In the genomic region with DNA sequence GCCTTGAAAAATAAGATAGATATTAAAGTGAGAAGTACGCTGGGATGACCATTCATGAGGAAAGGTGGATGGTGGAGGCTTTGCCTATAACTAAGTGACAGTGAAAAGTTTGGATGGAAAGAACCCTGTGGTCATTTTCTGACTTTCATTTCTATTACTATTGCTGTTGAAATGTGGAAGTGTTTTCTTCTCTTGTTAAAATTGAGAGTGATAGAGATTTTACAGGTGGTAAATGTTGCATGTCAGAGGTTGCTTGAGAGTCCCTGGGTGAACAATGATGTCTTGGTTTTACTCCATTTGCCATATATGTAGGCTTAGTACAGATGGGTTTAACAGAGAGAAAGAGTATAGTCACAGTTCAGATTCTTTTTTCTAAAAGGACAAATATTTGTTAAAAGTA, we compare ENCODE assay signal across 16 cellular contexts. TPM values are rescaled to one million over a fixed set of nuclear protein-coding genes. Genes with fewer than 3 reads are reported as not detected.
DNase-seq lines count a peak whose midpoint lies in the region; ATAC-seq and TF ChIP-seq lines count a peak whose summit lies in the region.
"Had no signal": no experiment of that assay in that cellular context is flagged by ENCODE, and none has a peak within 500 bp of the region (broad histone marks: within the 10 kb centered on the region; RNA-seq: fewer than 3 reads in every experiment).

No MANE protein-coding gene starts in this region.

- H3K4me3 ChIP-seq in neutrophil (ENCODE audit: low read depth in 1 of 2, low read length in 1 of 2) (no peak overlapping the region), Caco-2 (ENCODE audit: low read depth, low read length) (no peak overlapping the region)
- H3K4me3 ChIP-seq: heart right ventricle, mucosa of descending colon, skin epidermis had no signal

- ATAC-seq in activated CD4-positive, alpha-beta T cell treated with anti-CD3 and anti-CD28 coated beads for 36 hours = peak; percentile 70
- ATAC-seq in GM21576 (IDR thresholded peaks at IDR 0.05; ENCODE audit: unreplicated experiment) = peak; percentile 82
- peak; percentile 62 for ATAC-seq in HG03139 (IDR thresholded peaks at IDR 0.05; ENCODE audit: unreplicated experiment)
- ATAC-seq: heart right ventricle, mucosa of descending colon, PC-3 had no signal

- no peaks in the 10 kb centered on the region for H3K27me3 Mint-ChIP-seq in activated CD4-positive, alpha-beta T cell treated with anti-CD3 and anti-CD28 coated beads for 36 hours
- H3K27me3 Mint-ChIP-seq in MCF 10A (ENCODE audit: insufficient read depth, unreplicated experiment) (no peaks in the 10 kb centered on the region), Caco-2 (ENCODE audit: insufficient read depth, unreplicated experiment) (no peaks in the 10 kb centered on the region)
- H3K27me3 Mint-ChIP-seq: activated naive CD8-positive, alpha-beta T cell had no signal

- TF ChIP-seq CTCF in neutrophil (IDR thresholded peaks at IDR 0.05) = no peak
- no peak for TF ChIP-seq CTCF in MCF 10A (IDR thresholded peaks at IDR 0.05; ENCODE audit: unreplicated experiment)
- no peak for TF ChIP-seq CTCF in Caco-2 (IDR thresholded peaks at IDR 0.05; ENCODE audit: insufficient read depth in 1 of 2, low read depth in 1 of 2, low read length in 1 of 2, severe bottlenecking in 1 of 2, unreplicated experiment in 1 of 2)

- peaks cover 22 to 52% of the 10 kb centered on the region in 2 experiments for H3K4me1 ChIP-seq in neutrophil (ENCODE audit: control insufficient read depth in 1 of 2, insufficient read depth in 1 of 2, low read depth in 1 of 2, low read length in 1 of 2)
- no peaks in the 10 kb centered on the region for H3K4me1 ChIP-seq in Caco-2

- no peak overlapping the region for H3K27ac Mint-ChIP-seq in activated CD4-positive, alpha-beta T cell treated with anti-CD3 and anti-CD28 coated beads for 36 hours
- H3K27ac Mint-ChIP-seq in MCF 10A (ENCODE audit: low read depth, unreplicated experiment) = no peak overlapping the region
- H3K27ac Mint-ChIP-seq in Caco-2 (ENCODE audit: unreplicated experiment) = no peak overlapping the region
- H3K27ac Mint-ChIP-seq: H9 had no signal

- POLR2A ChIA-PET in activated CD4-positive, alpha-beta T cell treated with anti-CD3 and anti-CD28 coated beads for 36 hours (lab: Charles Lee) = no interaction called here
- POLR2A ChIA-PET in MCF 10A (lab: Yijun Ruan, JAX) = interaction anchor here (0.5 to 1.2 kb wide), 2 partner anchors 11 to 880 kb away, joined by 3 to 4 read pairs; no protein-coding TSS in a partner anchor
- POLR2A ChIA-PET in Caco-2 (lab: Charles Lee) = no interaction called here

- H3K27ac ChIP-seq in neutrophil = peak overlapping the region; percentile 40
- H3K27ac ChIP-seq: heart right ventricle, skin epidermis had no signal

- H3K36me3 ChIP-seq in neutrophil (no peaks in the 10 kb centered on the region), Caco-2 (ENCODE audit: control insufficient read depth, insufficient read depth, low read length) (no peaks in the 10 kb centered on the region)
- H3K36me3 ChIP-seq: heart right ventricle had no signal

- no peaks in the 10 kb centered on the region for H3K27me3 ChIP-seq in neutrophil
- no peaks in the 10 kb centered on the region for H3K27me3 ChIP-seq in Caco-2 (replicated peaks; ENCODE audit: control insufficient read depth, insufficient read depth, low read length)
- H3K27me3 ChIP-seq: heart right ventricle had no signal

- no peak for DNase-seq in activated CD4-positive, alpha-beta T cell treated with anti-CD3 and anti-CD28 coated beads for 36 hours
- no peak for DNase-seq in activated CD4-positive, alpha-beta T cell treated with anti-CD3 and anti-CD28 coated beads, Interleukin-2, amount 50 U/mL, for 1 hour
- DNase-seq in NCI-H1417 (lab: John Stamatoyannopoulos, UW) (no peak), MCF 10A (ENCODE audit: unreplicated experiment) (no peak), Caco-2 (no peak)
- DNase-seq: DND-41, H9, heart right ventricle, mucosa of descending colon, NCI-H1105, PC-3 had no signal

- peaks cover 71% of the 10 kb centered on the region for H3K4me1 Mint-ChIP-seq in activated CD4-positive, alpha-beta T cell treated with anti-CD3 and anti-CD28 coated beads for 36 hours
- peaks cover 9% of the 10 kb centered on the region for H3K4me1 Mint-ChIP-seq in MCF 10A (ENCODE audit: insufficient read depth, unreplicated experiment)
- H3K4me1 Mint-ChIP-seq in Caco-2 (ENCODE audit: low read depth, unreplicated experiment) = peaks cover 7% of the 10 kb centered on the region
- H3K4me1 Mint-ChIP-seq: H9 had no signal

- no peaks in the 10 kb centered on the region for H3K9me3 Mint-ChIP-seq in activated CD4-positive, alpha-beta T cell treated with anti-CD3 and anti-CD28 coated beads for 36 hours (ENCODE audit: low read depth)
- H3K9me3 Mint-ChIP-seq in MCF 10A (ENCODE audit: unreplicated experiment) = no peaks in the 10 kb centered on the region
- H3K9me3 Mint-ChIP-seq in Caco-2 (ENCODE audit: unreplicated experiment) = no peaks in the 10 kb centered on the region
- H3K9me3 Mint-ChIP-seq: H9 had no signal

- H3K36me3 Mint-ChIP-seq in activated CD4-positive, alpha-beta T cell treated with anti-CD3 and anti-CD28 coated beads for 36 hours (ENCODE audit: low read depth) = no peaks in the 10 kb centered on the region
- H3K36me3 Mint-ChIP-seq in MCF 10A (ENCODE audit: insufficient read depth, unreplicated experiment) (no peaks in the 10 kb centered on the region), Caco-2 (ENCODE audit: insufficient read depth, unreplicated experiment) (no peaks in the 10 kb centered on the region)

- H3K9me3 ChIP-seq in neutrophil = no peaks in the 10 kb centered on the region
- H3K9me3 ChIP-seq in Caco-2 = no peaks in the 10 kb centered on the region
- H3K9me3 ChIP-seq: heart right ventricle, mucosa of descending colon had no signal

- CTCF ChIA-PET in activated CD4-positive, alpha-beta T cell treated with anti-CD3 and anti-CD28 coated beads for 36 hours (lab: Charles Lee) = interaction anchor here (1.6 kb wide), 1 partner anchor 13 kb away, joined by 3 read pairs; no protein-coding TSS in a partner anchor
- CTCF ChIA-PET in MCF 10A (lab: Yijun Ruan, JAX) = no interaction called here
- CTCF ChIA-PET in Caco-2 (lab: Charles Lee) = no interaction called here

- BruUV-seq in MCF 10A (replicated peaks; lab: Mats Ljungman, UMichigan) (no TSS peak), Caco-2 (replicated peaks; lab: Mats Ljungman, UMichigan) (no TSS peak)

- H3K4me3 Mint-ChIP-seq in activated CD4-positive, alpha-beta T cell treated with anti-CD3 and anti-CD28 coated beads for 36 hours = no peak overlapping the region
- no peak overlapping the region for H3K4me3 Mint-ChIP-seq in MCF 10A (ENCODE audit: unreplicated experiment)
- no peak overlapping the region for H3K4me3 Mint-ChIP-seq in Caco-2 (ENCODE audit: unreplicated experiment)
- H3K4me3 Mint-ChIP-seq: activated naive CD8-positive, alpha-beta T cell; H9 had no signal

- intact Hi-C loops in activated CD4-positive, alpha-beta T cell treated with anti-CD3 and anti-CD28 coated beads for 36 hours (cut with DNase I, micrococcal nuclease) = loop anchor here in 1 of 2 experiments (1.0 kb wide), 1 partner anchor 11 kb away; no protein-coding TSS in a partner anchor
- intact Hi-C loops in MCF 10A (cut with micrococcal nuclease) = no loop called here
- intact Hi-C loops in Caco-2 (cut with micrococcal nuclease; ENCODE audit: unreplicated experiment) = no loop called here

RNA-seq across cellular contexts. Expression of gene NCOA1, which starts 18.4 kb away (rescaled TPM):
- total RNA-seq in activated CD4-positive, alpha-beta T cell treated with anti-CD3 and anti-CD28 coated beads for 36 hours = 10 to 100 TPM; 20.6 to 29.3 TPM
- 15.4 and 15.8 TPM in 2 replicates for total RNA-seq in MCF 10A (2022)
- total RNA-seq in Caco-2 (2022) = 34.7 and 37.1 TPM in 2 replicates
